Comparison of ENCODE assay signal across 23 cellular contexts in the genomic region with DNA sequence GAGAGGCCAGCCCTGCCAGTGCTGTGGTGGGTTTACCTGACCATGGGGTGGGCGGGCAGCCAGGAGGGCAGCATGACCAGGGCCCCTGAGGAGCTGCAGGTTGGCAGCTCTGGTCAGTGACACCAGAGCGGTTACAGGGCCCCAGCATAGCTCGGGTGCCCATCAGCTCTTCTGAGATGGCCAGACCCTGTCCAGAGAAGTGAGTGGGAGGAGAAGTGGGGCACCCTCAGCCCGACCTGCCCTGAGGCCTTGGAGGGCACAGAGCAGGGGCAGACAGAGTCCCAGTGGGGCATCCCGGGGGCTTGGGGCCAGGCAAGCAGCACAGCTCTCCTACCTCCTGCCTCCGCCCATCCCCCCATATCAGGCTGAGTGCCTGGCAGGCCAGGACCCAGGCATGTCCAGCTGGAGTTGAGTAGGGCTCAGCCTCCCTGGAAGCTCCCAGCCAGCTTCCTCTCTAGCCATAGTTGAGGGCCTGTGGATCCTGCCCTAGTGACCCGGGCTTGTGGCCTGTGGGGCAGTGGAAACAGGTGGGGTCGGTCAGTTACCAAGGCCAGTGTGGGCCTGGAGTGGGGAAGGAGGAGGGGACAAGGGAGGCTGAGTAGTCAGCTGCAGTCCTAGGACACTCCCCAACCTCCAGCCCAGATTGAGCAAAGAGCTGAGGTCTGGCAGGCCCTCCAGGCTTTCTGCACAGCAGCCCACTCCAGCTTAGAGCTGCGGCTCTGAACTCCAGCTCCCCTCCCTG.
DNase-seq lines count a peak whose midpoint lies in the region; ATAC-seq, FAIRE-seq and TF ChIP-seq lines count a peak whose summit lies in the region.
"Had no signal": no experiment of that assay in that cellular context is flagged by ENCODE, and none has a peak within 500 bp of the region (broad histone marks: within the 10 kb centered on the region; RNA-seq: fewer than 3 reads in every experiment).

No MANE protein-coding gene starts in this region.

- FAIRE-seq in D721Med (lab: Jason Lieb, UNC): no peak
- FAIRE-seq: A549, GM12878, GM18507, HepG2 had no signal

- peaks cover 18% of the 10 kb centered on the region for H3K36me3 ChIP-seq in WERI-Rb-1
- H3K36me3 ChIP-seq: SJSA1 had no signal

- peak overlapping the region; percentile 69 for H3K27ac ChIP-seq in WERI-Rb-1
- H3K27ac ChIP-seq: C4-2B, KMS-11, RWPE1, SJSA1 had no signal

- ATAC-seq in left lobe of liver (peak; percentile 3), GM21529 (IDR thresholded peaks at IDR 0.05; ENCODE audit: unreplicated experiment) (no peak)
- ATAC-seq: A549, GM12878, HepG2, PC-3 had no signal

- no peaks in the 10 kb centered on the region for H3K27me3 ChIP-seq in WERI-Rb-1 (ENCODE audit: insufficient read depth, low read depth, severe bottlenecking)
- H3K27me3 ChIP-seq: SJSA1 had no signal

- TF ChIP-seq CTCF in WERI-Rb-1 (IDR thresholded peaks at IDR 0.05; ENCODE audit: low read depth, low read length): no peak
- TF ChIP-seq CTCF in D721Med (IDR thresholded peaks at IDR 0.05; ENCODE audit: insufficient read depth, missing control alignments): no peak

- peak; percentile 12 for DNase-seq in AG08395 (ENCODE audit: low spot score)
- DNase-seq in GM03348 (ENCODE audit: low spot score): peak; percentile 27
- peak; percentile 34 for DNase-seq in WERI-Rb-1
- DNase-seq in left lobe of liver (ENCODE audit: low spot score): no peak
- no peak for DNase-seq in D721Med (ENCODE audit: insufficient read length, low spot score)
- no peak for DNase-seq in NCI-H187 treated with DMSO at 0.1 percent for 48 hours (lab: John Stamatoyannopoulos, UW)
- no peak for DNase-seq in midbrain (lab: John Stamatoyannopoulos, UW)
- DNase-seq: COR-L47, GF-D8, NCI-H1417, NCI-H187, NCI-H2227 treated with DMSO at 0.1 percent for 48 hours, NCI-H510A treated with DMSO at 0.1 percent for 48 hours, PC-3 had no signal

- H3K4me3 ChIP-seq in WERI-Rb-1 (ENCODE audit: low read depth, low read length): no peak overlapping the region
- H3K4me3 ChIP-seq: A549, GM12878, SJSA1 had no signal

- no peaks in the 10 kb centered on the region for H3K9me3 ChIP-seq in WERI-Rb-1 (ENCODE audit: severe bottlenecking)
- H3K9me3 ChIP-seq: A549, SJSA1 had no signal

Comparison
In these comparisons a context has a peak if more than half of its experiments do, and no peak if none do; other contexts are left out.
1. DNase-seq: peak in AG08395 (single experiment), GM03348 (single experiment) and WERI-Rb-1 (single experiment); none in left lobe of liver (single experiment), D721Med (single experiment), NCI-H187 treated with DMSO at 0.1 percent for 48 hours (single experiment) and midbrain (single experiment).